1 cellular context compared by ENCODE assay signal in genomic region chr11:10659339-10660216, GRCh38.
TF ChIP-seq lines count a peak whose summit lies in the region.

No MANE protein-coding gene starts in this region.

TF ChIP-seq in HepG2, 621 proteins besides CTCF, POLR2A, EP300 and RAD21 (continued from another document):
- peak; percentile 26; the same call in 1 of the 2 replicates for TF ChIP-seq ZNF501 (CRISPR knock-in tag; IDR thresholded peaks at IDR 0.05)
- TF ChIP-seq TCF7 (IDR thresholded peaks at IDR 0.05; ENCODE audit: low read depth), result peak; percentile 93
- no peak for TF ChIP-seq ZNF713 (CRISPR knock-in tag; IDR thresholded peaks at IDR 0.05)
- 0 out of 4 replicates have a peak, but pooled peaks of 1 of the 2 experiments have one; percentile 31 for TF ChIP-seq KLF16 (CRISPR knock-in tag; IDR thresholded peaks at IDR 0.05)
- no peak for TF ChIP-seq SNRNP70 (IDR thresholded peaks at IDR 0.05; ENCODE audit: low read depth, low read length)
- peak; percentile 44 for TF ChIP-seq PAXIP1 (CRISPR knock-in tag; conservative IDR thresholded peaks at IDR 0.05)
- no peak for TF ChIP-seq GABPB1 (CRISPR knock-in tag; IDR thresholded peaks at IDR 0.05)
- TF ChIP-seq CEBPG (CRISPR knock-in tag; IDR thresholded peaks at IDR 0.05), result peak; percentile 66
